ENCODE assay signal across 8 cellular contexts in the genomic region with DNA sequence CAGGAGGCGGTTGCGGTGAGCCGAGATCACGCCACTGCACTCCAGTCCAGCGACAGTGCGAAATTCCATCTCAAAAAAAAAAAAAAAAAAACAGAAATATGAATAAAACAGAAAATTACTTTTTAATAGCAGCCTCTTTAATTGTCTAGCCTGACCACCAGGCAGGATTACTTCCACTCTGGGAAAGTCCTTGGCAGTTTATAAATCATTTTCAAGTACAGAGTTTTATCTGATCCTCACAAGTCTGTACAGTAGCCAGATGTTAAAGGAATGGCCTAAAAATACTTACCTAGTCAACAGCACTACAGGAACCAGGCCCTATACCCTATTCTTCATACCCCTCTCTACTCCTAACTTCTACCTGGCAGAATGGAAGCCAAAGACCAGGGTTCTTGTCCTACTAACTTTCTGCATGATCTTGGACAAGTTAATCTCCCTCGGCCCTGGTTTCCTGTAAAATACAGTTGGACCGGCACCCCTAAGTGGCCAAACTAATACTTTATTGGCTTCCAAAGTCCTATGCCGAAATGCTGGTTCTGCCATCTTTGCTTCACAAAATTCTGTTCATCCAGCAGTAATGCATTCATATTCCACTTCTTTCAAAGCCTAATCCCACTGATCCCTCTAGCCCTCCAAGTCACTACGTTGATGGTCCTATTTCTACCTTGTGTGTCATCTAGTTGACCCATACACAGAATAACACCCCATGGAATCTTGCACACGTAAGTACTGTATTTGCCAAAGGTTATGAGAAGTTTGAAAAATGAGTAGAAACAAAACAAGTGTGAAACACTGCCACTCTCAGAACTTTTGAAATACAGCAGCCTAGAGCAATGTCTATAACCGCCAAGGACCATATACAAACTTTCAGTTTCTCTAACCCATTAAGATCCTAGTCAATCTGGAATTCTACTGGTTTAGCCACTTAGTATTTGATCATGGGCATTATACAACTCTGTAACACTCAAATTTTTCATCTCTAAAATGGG. TPM values are rescaled to one million over a fixed set of nuclear protein-coding genes. Genes with fewer than 3 reads are reported as not detected.
DNase-seq lines count a peak whose midpoint lies in the region; ATAC-seq and TF ChIP-seq lines count a peak whose summit lies in the region.

No MANE protein-coding gene starts in this region.

- no peaks in the 10 kb centered on the region for H3K27me3 Mint-ChIP-seq in central memory CD8-positive, alpha-beta T cell

- CTCF ChIA-PET in BJ (lab: Yijun Ruan, JAX), result no interaction called here

- H2AFZ ChIP-seq in Karpas-422 (ENCODE audit: low read length), result no peak overlapping the region

- H3K4me3 ChIP-seq in BJ (ENCODE audit: low read depth, low read length), result peak overlapping the region; percentile 72
- H3K4me3 ChIP-seq in Karpas-422 (ENCODE audit: low read length), result peak overlapping the region; percentile 88
- H3K4me3 ChIP-seq in muscle layer of duodenum (ENCODE audit: low read depth in 1 of 2, low read length in 2 of 2), result peak overlapping the region; percentile 79 to 91

- H3K4me1 Mint-ChIP-seq in central memory CD8-positive, alpha-beta T cell, result peaks cover 65% of the 10 kb centered on the region

- H3K36me3 Mint-ChIP-seq in central memory CD8-positive, alpha-beta T cell (ENCODE audit: insufficient read depth), result peaks cover 49% of the 10 kb centered on the region

- H3K4me1 ChIP-seq in Karpas-422 (ENCODE audit: low read length) (peaks cover 39% of the 10 kb centered on the region), muscle layer of duodenum (ENCODE audit: control insufficient read depth in 1 of 2, insufficient read depth in 2 of 2, low read length in 2 of 2) (peaks cover 9 to 32% of the 10 kb centered on the region in 2 donors)

- H4K20me1 ChIP-seq in Karpas-422 (ENCODE audit: insufficient read depth, low read depth, low read length), result peaks cover 49% of the 10 kb centered on the region

- no peak for ATAC-seq in central memory CD8-positive, alpha-beta T cell (replicated peaks; ENCODE audit: extremely low read depth, poor library complexity, severe bottlenecking)
- ATAC-seq in GM21723 (IDR thresholded peaks at IDR 0.05; ENCODE audit: unreplicated experiment) (no peak), HG03095 (IDR thresholded peaks at IDR 0.05; ENCODE audit: unreplicated experiment) (no peak)

- POLR2A ChIA-PET in BJ (lab: Charles Lee), result no interaction called here

- peak overlapping the region; percentile 96 for H3K27ac Mint-ChIP-seq in central memory CD8-positive, alpha-beta T cell (ENCODE audit: low read depth)

- H3K27me3 ChIP-seq in BJ (ENCODE audit: control insufficient read depth, insufficient read depth, low read length), result no peaks in the 10 kb centered on the region
- no peaks in the 10 kb centered on the region for H3K27me3 ChIP-seq in Karpas-422 (ENCODE audit: low read length)
- no peaks in the 10 kb centered on the region for H3K27me3 ChIP-seq in muscle layer of duodenum (ENCODE audit: low read depth, low read length)

- H3K4me3 Mint-ChIP-seq in central memory CD8-positive, alpha-beta T cell, result peak overlapping the region; percentile 99

- H3K36me3 ChIP-seq in BJ (ENCODE audit: control insufficient read depth, insufficient read depth, low read length), result peaks cover 5% of the 10 kb centered on the region
- H3K36me3 ChIP-seq in Karpas-422 (ENCODE audit: insufficient read depth, low read length), result peaks cover 48% of the 10 kb centered on the region
- peaks cover 8 to 15% of the 10 kb centered on the region in 2 donors for H3K36me3 ChIP-seq in muscle layer of duodenum (ENCODE audit: control insufficient read depth in 1 of 2, insufficient read depth in 2 of 2, low read length in 2 of 2)

- no peak for DNase-seq in BJ (ENCODE audit: low read depth)
- DNase-seq in Karpas-422, result no peak
- DNase-seq in central memory CD8-positive, alpha-beta T cell (ENCODE audit: low spot score in 2 of 2), result no peak
- DNase-seq in COLO829 (ENCODE audit: low spot score), result no peak
- DNase-seq in NCI-H510A treated with DMSO at 0.1 percent for 48 hours (lab: John Stamatoyannopoulos, UW), result no peak

- H3K9me3 ChIP-seq in Karpas-422 (ENCODE audit: low read length), result no peaks in the 10 kb centered on the region
- H3K9me3 ChIP-seq in muscle layer of duodenum (ENCODE audit: control insufficient read depth in 1 of 2, low read length in 2 of 2), result no peaks in the 10 kb centered on the region

- peaks cover 67% of the 10 kb centered on the region for H3K79me2 ChIP-seq in Karpas-422 (ENCODE audit: low read length)

- peak overlapping the region; percentile 84 for H3K27ac ChIP-seq in Karpas-422 (ENCODE audit: low read length)
- H3K27ac ChIP-seq in muscle layer of duodenum (ENCODE audit: low read length), result peak overlapping the region; percentile 98

- TF ChIP-seq CTCF in BJ (IDR thresholded peaks at IDR 0.05; ENCODE audit: insufficient read depth, low read depth, low read length), result no peak

- peak overlapping the region; percentile 94 for H3K9ac ChIP-seq in Karpas-422 (ENCODE audit: low read length)

- H3K9me2 ChIP-seq in Karpas-422 (replicated peaks; ENCODE audit: insufficient read depth, low read length), result no peaks in the 10 kb centered on the region

- H3K4me2 ChIP-seq in Karpas-422 (ENCODE audit: low read depth, low read length, poor library complexity, severe bottlenecking), result peak overlapping the region; percentile 95

- no peaks in the 10 kb centered on the region for H3K9me3 Mint-ChIP-seq in central memory CD8-positive, alpha-beta T cell

RNA-seq across cellular contexts. Expression of a gene that starts 1.7 kb away (rescaled TPM):
- polyA plus RNA-seq in BJ (2011; rRNA removed), result 78.6 and 135 TPM in 2 replicates
- 19.2 and 21.1 TPM in 2 replicates for polyA minus RNA-seq in BJ (2011; rRNA and poly(A)+ RNA removed)
- total RNA-seq in Karpas-422 (2014; rRNA removed; shearing (Covaris generic); ENCODE audit: low replicate concordance), result 63.9 and 83.5 TPM in 2 replicates
